In the genomic region with DNA sequence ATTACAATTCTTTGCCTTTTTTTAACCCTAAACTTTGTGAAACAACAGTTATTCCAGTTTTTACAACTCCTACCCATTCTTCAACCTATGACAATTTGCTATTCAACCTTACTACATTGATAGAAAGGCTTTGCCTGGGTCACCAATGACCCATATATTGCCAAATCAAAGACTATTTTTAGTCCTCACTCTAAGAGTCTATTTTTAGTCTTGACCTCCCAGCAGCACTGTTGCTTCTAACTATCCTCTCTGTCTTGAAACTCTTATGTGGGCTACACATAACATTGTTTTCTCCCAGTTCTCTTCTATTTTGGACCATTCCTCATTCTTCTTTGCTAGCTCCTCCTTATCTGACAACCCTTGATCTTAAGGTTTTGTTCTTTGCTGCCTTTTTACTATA, we compare ENCODE assay signal across 23 cellular contexts.
DNase-seq lines count a peak whose midpoint lies in the region; ATAC-seq, FAIRE-seq and TF ChIP-seq lines count a peak whose summit lies in the region.
"Had no signal": no experiment of that assay in that cellular context is flagged by ENCODE, and none has a peak within 500 bp of the region (broad histone marks: within the 10 kb centered on the region; RNA-seq: fewer than 3 reads in every experiment).

No MANE protein-coding gene starts in this region.

- no peak overlapping the region for H4K5ac ChIP-seq in IMR-90 (ENCODE audit: low read depth, low read length)

- dilution Hi-C loops in IMR-90 (cut with HindIII; ENCODE audit: low sequenced_read_pairs, unreplicated experiment), result no loop called here

- H3K36me3 Mint-ChIP-seq in astrocyte (ENCODE audit: low read depth, unreplicated experiment), result no peaks in the 10 kb centered on the region
- H3K36me3 Mint-ChIP-seq in activated CD4-positive, alpha-beta memory T cell treated with anti-CD3 and anti-CD28 coated beads, Interleukin-2, amount 10 ng/mL, durations not matched to agents 7 days and 5 days (ENCODE audit: low read depth), result no peaks in the 10 kb centered on the region

- no peaks in the 10 kb centered on the region for H3K9me3 Mint-ChIP-seq in astrocyte (ENCODE audit: unreplicated experiment)
- H3K9me3 Mint-ChIP-seq in activated CD4-positive, alpha-beta memory T cell treated with anti-CD3 and anti-CD28 coated beads, Interleukin-2, amount 10 ng/mL, durations not matched to agents 7 days and 5 days, result no peaks in the 10 kb centered on the region
- H3K9me3 Mint-ChIP-seq: activated CD4-positive, alpha-beta T cell treated with anti-CD3 and anti-CD28 coated beads, Interleukin-2, amount 10 ng/mL, durations not matched to agents 7 days and 5 days; endodermal cell had no signal

- no peak overlapping the region for H2AFZ ChIP-seq in IMR-90 (replicated peaks; ENCODE audit: low read length, poor library complexity)
- H2AFZ ChIP-seq in astrocyte (ENCODE audit: low read depth, low read length), result no peak overlapping the region

- H3K9me1 ChIP-seq in IMR-90 (ENCODE audit: insufficient read depth, low read length), result peaks cover 3% of the 10 kb centered on the region; the same call in 1 of the 2 replicates

- POLR2A ChIA-PET in IMR-90 (lab: Charles Lee; ENCODE audit: unreplicated experiment), result interaction anchor here (0.7 kb wide), 1 partner anchor 175 kb away, joined by 3 read pairs; no protein-coding TSS in a partner anchor
- POLR2A ChIA-PET in activated CD4-positive, alpha-beta memory T cell treated with anti-CD3 and anti-CD28 coated beads, Interleukin-2, amount 10 ng/mL, durations not matched to agents 7 days and 5 days (lab: Charles Lee), result no interaction called here

- H3K9ac ChIP-seq in IMR-90 (ENCODE audit: low read depth, low read length), result no peak overlapping the region
- no peak overlapping the region for H3K9ac ChIP-seq in astrocyte (ENCODE audit: low read length)

- no peak for ATAC-seq in IMR-90 (ENCODE audit: low read depth)
- peak; percentile 70 to 96 (median 86) for ATAC-seq in heart right ventricle
- peak; percentile 96 to 99 for ATAC-seq in gastrocnemius medialis
- no peak for ATAC-seq in gastroesophageal sphincter
- ATAC-seq: lower lobe of right lung had no signal

- no peaks in the 10 kb centered on the region for H3K79me2 ChIP-seq in astrocyte (ENCODE audit: insufficient read depth, low read length)

- TF ChIP-seq RAD21 in IMR-90 (IDR thresholded peaks at IDR 0.05; ENCODE audit: low read length), result no peak

- DNase-seq in IMR-90 (peak; percentile 28), astrocyte (ENCODE audit: low read depth) (peak; percentile 10), heart right ventricle (no peak), gastrocnemius medialis (no peak), NCI-H2227 (lab: John Stamatoyannopoulos, UW; ENCODE audit: unreplicated experiment) (no peak), GF-D8 (lab: John Stamatoyannopoulos, UW) (no peak)
- DNase-seq in activated CD4-positive, alpha-beta memory T cell treated with anti-CD3 and anti-CD28 coated beads, Interleukin-2, amount 10 ng/mL, durations not matched to agents 7 days and 5 days, result no peak
- DNase-seq: activated CD4-positive, alpha-beta T cell treated with anti-CD3 and anti-CD28 coated beads, Interleukin-2, amount 10 ng/mL, durations not matched to agents 7 days and 5 days; aorta; DMS 273 treated with DMSO at 0.1 percent for 48 hours; endodermal cell; GDM1; Karpas-422; lower lobe of right lung; NCI-H1417 treated with DMSO at 0.1 percent for 48 hours; NCI-H2171; NCI-H748 treated with DMSO at 0.1 percent for 48 hours; Peyer's patch; posterior cingulate gyrus had no signal

- H3K4me3 Mint-ChIP-seq in astrocyte (ENCODE audit: unreplicated experiment), result no peak overlapping the region
- H3K4me3 Mint-ChIP-seq in activated CD4-positive, alpha-beta memory T cell treated with anti-CD3 and anti-CD28 coated beads, Interleukin-2, amount 10 ng/mL, durations not matched to agents 7 days and 5 days, result no peak overlapping the region
- H3K4me3 Mint-ChIP-seq: activated CD4-positive, alpha-beta T cell treated with anti-CD3 and anti-CD28 coated beads, Interleukin-2, amount 10 ng/mL, durations not matched to agents 7 days and 5 days; endodermal cell had no signal

- H3K18ac ChIP-seq in IMR-90 (ENCODE audit: low read depth, low read length), result no peak overlapping the region

- H3K23ac ChIP-seq in IMR-90 (ENCODE audit: low read depth, low read length), result no peak overlapping the region

- no peak overlapping the region for H2BK120ac ChIP-seq in IMR-90 (ENCODE audit: low read depth, low read length)

- H2BK15ac ChIP-seq in IMR-90 (ENCODE audit: low read depth, low read length), result no peak overlapping the region

- no peak for TF ChIP-seq POLR2A in IMR-90 (IDR thresholded peaks at IDR 0.05; ENCODE audit: low read depth, low read length)
- no peak for TF ChIP-seq POLR2A in gastrocnemius medialis (IDR thresholded peaks at IDR 0.05)
- no peak for TF ChIP-seq POLR2A in gastroesophageal sphincter (IDR thresholded peaks at IDR 0.05)

- H3K27me3 Mint-ChIP-seq in astrocyte (ENCODE audit: low read depth, unreplicated experiment), result no peaks in the 10 kb centered on the region
- no peaks in the 10 kb centered on the region for H3K27me3 Mint-ChIP-seq in activated CD4-positive, alpha-beta memory T cell treated with anti-CD3 and anti-CD28 coated beads, Interleukin-2, amount 10 ng/mL, durations not matched to agents 7 days and 5 days
- H3K27me3 Mint-ChIP-seq: activated CD4-positive, alpha-beta T cell treated with anti-CD3 and anti-CD28 coated beads, Interleukin-2, amount 10 ng/mL, durations not matched to agents 7 days and 5 days had no signal

- TF ChIP-seq EP300 in gastroesophageal sphincter (IDR thresholded peaks at IDR 0.05), result no peak

- H3K4me3 ChIP-seq in IMR-90 (ENCODE audit: insufficient read depth, low read depth, low read length), result no peak overlapping the region
- no peak overlapping the region for H3K4me3 ChIP-seq in astrocyte (ENCODE audit: insufficient read depth, low read depth, low read length)
- H3K4me3 ChIP-seq in heart right ventricle, result no peak overlapping the region
- no peak overlapping the region for H3K4me3 ChIP-seq in gastrocnemius medialis
- H3K4me3 ChIP-seq in gastroesophageal sphincter, result no peak overlapping the region
- H3K4me3 ChIP-seq: lower lobe of right lung, Peyer's patch, thoracic aorta had no signal

- no peak for FAIRE-seq in astrocyte (lab: Jason Lieb, UNC)
- FAIRE-seq: GM12891 had no signal

- H3K79me1 ChIP-seq in IMR-90 (ENCODE audit: low read depth in 1 of 2, low read length in 2 of 2), result no peaks in the 10 kb centered on the region

- H3K4me1 Mint-ChIP-seq in astrocyte (ENCODE audit: low read depth, unreplicated experiment), result peaks cover 10% of the 10 kb centered on the region
- H3K4me1 Mint-ChIP-seq in activated CD4-positive, alpha-beta memory T cell treated with anti-CD3 and anti-CD28 coated beads, Interleukin-2, amount 10 ng/mL, durations not matched to agents 7 days and 5 days, result no peaks in the 10 kb centered on the region
- H3K4me1 Mint-ChIP-seq: activated CD4-positive, alpha-beta T cell treated with anti-CD3 and anti-CD28 coated beads, Interleukin-2, amount 10 ng/mL, durations not matched to agents 7 days and 5 days; endodermal cell had no signal

- H3K27me3 ChIP-seq in IMR-90 (ENCODE audit: control insufficient read depth, insufficient read depth, low read length) (no peaks in the 10 kb centered on the region), astrocyte (ENCODE audit: insufficient read depth, low read length) (no peaks in the 10 kb centered on the region), heart right ventricle (no peaks in the 10 kb centered on the region), gastrocnemius medialis (no peaks in the 10 kb centered on the region), gastroesophageal sphincter (no peaks in the 10 kb centered on the region)
- H3K27me3 ChIP-seq: Peyer's patch had no signal

- intact Hi-C loops in IMR-90 (cut with micrococcal nuclease) (no loop called here), heart right ventricle (cut with DNase I) (no loop called here), gastrocnemius medialis (cut with DNase I; ENCODE audit: low total_unique reads) (no loop called here)

- in situ Hi-C loops in IMR-90 (cut with MboI; ENCODE audit: low sequenced_read_pairs) (no loop called here), gastrocnemius medialis (cut with MboI; ENCODE audit: low sequenced_read_pairs in 4 of 4) (no loop called here)

- H3K4me2 ChIP-seq in IMR-90 (ENCODE audit: low read depth, low read length) (no peak overlapping the region), astrocyte (ENCODE audit: low read length) (no peak overlapping the region)

- H3K56ac ChIP-seq in IMR-90 (ENCODE audit: extremely low read depth, insufficient read depth, low read length), result no peak overlapping the region

- BruUV-seq in IMR-90 (replicated peaks; lab: Mats Ljungman, UMichigan), result no TSS peak

- no peak overlapping the region for H3K4ac ChIP-seq in IMR-90 (ENCODE audit: low read depth, low read length)

- no peak overlapping the region for H4K91ac ChIP-seq in IMR-90 (ENCODE audit: insufficient read depth, low read depth, low read length)

- H3K9me3 ChIP-seq in IMR-90 (ENCODE audit: control insufficient read depth, insufficient read depth, low read length), result no peaks in the 10 kb centered on the region
- no peaks in the 10 kb centered on the region for H3K9me3 ChIP-seq in astrocyte (ENCODE audit: insufficient read depth, low read depth, low read length)
- H3K9me3 ChIP-seq in heart right ventricle, result no peaks in the 10 kb centered on the region
- no peaks in the 10 kb centered on the region for H3K9me3 ChIP-seq in gastrocnemius medialis
- no peaks in the 10 kb centered on the region for H3K9me3 ChIP-seq in gastroesophageal sphincter
- H3K9me3 ChIP-seq: lower lobe of right lung, Peyer's patch, thoracic aorta had no signal

- TF ChIP-seq CTCF in IMR-90 (conservative IDR thresholded peaks at IDR 0.05; ENCODE audit: low read depth, low read length) (no peak), astrocyte (IDR thresholded peaks at IDR 0.05; ENCODE audit: insufficient read depth, low read depth, low read length) (no peak), heart right ventricle (IDR thresholded peaks at IDR 0.05) (no peak), gastrocnemius medialis (IDR thresholded peaks at IDR 0.05 in 4 of 5, conservative IDR thresholded peaks at IDR 0.05 in 1 of 5) (no peak), gastroesophageal sphincter (IDR thresholded peaks at IDR 0.05) (no peak)

- H3K27ac ChIP-seq in IMR-90 (ENCODE audit: insufficient read depth, low read length) (no peak overlapping the region), astrocyte (ENCODE audit: low read depth, low read length) (no peak overlapping the region), heart right ventricle (peak overlapping the region in 2 of 10 donors; percentile 30 to 38), gastrocnemius medialis (peak overlapping the region in 3 of 4 donors; percentile 32 to 64 (median 42)), gastroesophageal sphincter (no peak overlapping the region)
- H3K27ac ChIP-seq: C4-2B, lower lobe of right lung, Peyer's patch, thoracic aorta had no signal

- H2AK5ac ChIP-seq in IMR-90 (ENCODE audit: low read depth, low read length), result no peak overlapping the region

- no peak overlapping the region for H3K27ac Mint-ChIP-seq in astrocyte (ENCODE audit: unreplicated experiment)
- H3K27ac Mint-ChIP-seq in activated CD4-positive, alpha-beta memory T cell treated with anti-CD3 and anti-CD28 coated beads, Interleukin-2, amount 10 ng/mL, durations not matched to agents 7 days and 5 days, result no peak overlapping the region
- H3K27ac Mint-ChIP-seq: activated CD4-positive, alpha-beta T cell treated with anti-CD3 and anti-CD28 coated beads, Interleukin-2, amount 10 ng/mL, durations not matched to agents 7 days and 5 days; endodermal cell had no signal

- H2BK20ac ChIP-seq in IMR-90 (ENCODE audit: low read depth, low read length), result no peak overlapping the region

- H4K20me1 ChIP-seq in IMR-90 (ENCODE audit: insufficient read depth, low read length) (no peaks in the 10 kb centered on the region), astrocyte (ENCODE audit: insufficient read depth, low read length) (no peaks in the 10 kb centered on the region)

- H3K36me3 ChIP-seq in IMR-90 (ENCODE audit: control insufficient read depth, insufficient read depth, low read length) (0 out of 2 replicates have a peak, but pooled peaks cover 2% of the 10 kb centered on the region), astrocyte (ENCODE audit: insufficient read depth, low read length) (no peaks in the 10 kb centered on the region), heart right ventricle (peaks cover 0 to 12% (median 0%) of the 10 kb centered on the region in 9 donors), gastrocnemius medialis (no peaks in the 10 kb centered on the region), gastroesophageal sphincter (peaks cover 0 to 29% of the 10 kb centered on the region in 2 donors)
- H3K36me3 ChIP-seq: lower lobe of right lung, Peyer's patch, thoracic aorta had no signal

- no peak overlapping the region for H2BK5ac ChIP-seq in IMR-90 (ENCODE audit: low read depth, low read length, poor library complexity, severe bottlenecking)

- CTCF ChIA-PET in IMR-90 (lab: Yijun Ruan, JAX), result no interaction called here
- CTCF ChIA-PET in activated CD4-positive, alpha-beta memory T cell treated with anti-CD3 and anti-CD28 coated beads, Interleukin-2, amount 10 ng/mL, durations not matched to agents 7 days and 5 days (lab: Charles Lee), result interaction anchor here (0.6 kb wide), 1 partner anchor 211 kb away, joined by 4 read pairs; no protein-coding TSS in a partner anchor

- no peak overlapping the region for H4K8ac ChIP-seq in IMR-90 (ENCODE audit: low read depth in 2 of 2, low read length in 2 of 2)

- H3K14ac ChIP-seq in IMR-90 (replicated peaks; ENCODE audit: low read depth, low read length), result no peak overlapping the region

- no peaks in the 10 kb centered on the region for H3K4me1 ChIP-seq in IMR-90 (ENCODE audit: control insufficient read depth, insufficient read depth, low read length)
- no peaks in the 10 kb centered on the region for H3K4me1 ChIP-seq in astrocyte (ENCODE audit: insufficient read depth, low read length)
- H3K4me1 ChIP-seq in heart right ventricle, result peaks cover 0 to 13% (median 3%) of the 10 kb centered on the region in 9 donors
- peaks cover 11 to 15% of the 10 kb centered on the region in 2 donors for H3K4me1 ChIP-seq in gastrocnemius medialis
- no peaks in the 10 kb centered on the region for H3K4me1 ChIP-seq in gastroesophageal sphincter
- H3K4me1 ChIP-seq: lower lobe of right lung, Peyer's patch had no signal

- H2AK9ac ChIP-seq in IMR-90 (replicated peaks; ENCODE audit: low read depth, low read length, poor library complexity), result no peak overlapping the region

Comparison
In these comparisons a context has a peak if more than half of its experiments do, and no peak if none do; other contexts are left out.
1. ATAC-seq: peak in heart right ventricle (8 of 8) and gastrocnemius medialis (2 of 2); none in IMR-90 (single experiment) and gastroesophageal sphincter (single experiment).
2. DNase-seq: peak in IMR-90 (single experiment) and astrocyte (single experiment); none in heart right ventricle (0 of 2), gastrocnemius medialis (0 of 2), NCI-H2227 (single experiment), GF-D8 (single experiment) and activated CD4-positive, alpha-beta memory T cell treated with anti-CD3 and anti-CD28 coated beads, Interleukin-2, amount 10 ng/mL, durations not matched to agents 7 days and 5 days (single experiment).
3. H3K27ac ChIP-seq: peak in gastrocnemius medialis (3 of 4); none in IMR-90 (single experiment), astrocyte (single experiment) and gastroesophageal sphincter (0 of 4).